14 cellular contexts compared by ENCODE assay signal in genomic region chr2:239855863-239856587, GRCh38.
"Had no signal": no experiment of that assay in that cellular context is flagged by ENCODE, and none has a peak within 500 bp of the region (broad histone marks: within the 10 kb centered on the region; RNA-seq: fewer than 3 reads in every experiment).

No MANE protein-coding gene starts in this region.

- H3K4me1 ChIP-seq: tibial artery had no signal

- H3K27me3 ChIP-seq: cardiac muscle cell had no signal

- ATAC-seq: left colon; natural killer cell; stimulated activated memory B cell treated with anti-CD40 and anti-IgM and Interleukin-4, amounts not matched to agents 10 μg/mL and 1 μg/mL and 100 μg/mL, for 72 hours; T-helper 17 cell; WTC11 had no signal

- DNase-seq: activated CD4-positive, alpha-beta T cell treated with anti-CD3 and anti-CD28 coated beads for 48 hours; activated naive CD4-positive, alpha-beta T cell treated with anti-CD3 and anti-CD28 coated beads, Interleukin-2, amount 50 U/mL, for 16 hours; activated T-cell treated with anti-CD3 and anti-CD28 coated beads, Interleukin-2, amount 50 U/mL, for 24 hours; foreskin melanocyte; left colon; natural killer cell; nucleus accumbens; stimulated activated CD4-positive, alpha-beta T cell treated with anti-CD3 and anti-CD28 coated beads, Interleukin-2, amount 100 ng/mL, for 48 hours; T-helper 17 cell had no signal

- H3K36me3 ChIP-seq: cardiac muscle cell, tibial artery had no signal

- FAIRE-seq: endothelial cell of umbilical vein had no signal

- H3K4me3 ChIP-seq: cardiac muscle cell, tibial artery had no signal

- H3K27ac ChIP-seq: cardiac muscle cell, tibial artery had no signal
